ENCODE assay signal across 1 cellular context in genomic region chr1:38082678-38083317, GRCh38.
TF ChIP-seq lines count a peak whose summit lies in the region.

No MANE protein-coding gene starts in this region.

TF ChIP-seq in H1, 55 proteins besides CTCF, POLR2A, EP300 and RAD21 (continued from another document):
- no peak for TF ChIP-seq MAX (IDR thresholded peaks at IDR 0.05)
- TF ChIP-seq BACH1 (IDR thresholded peaks at IDR 0.05; ENCODE audit: low read length): no peak
- no peak for TF ChIP-seq JUND (IDR thresholded peaks at IDR 0.05; ENCODE audit: low read length)
- TF ChIP-seq TAF7 (optimal IDR thresholded peaks at IDR 0.05; ENCODE audit: borderline replicate concordance, low read depth, low read length): peak; percentile 64
- TF ChIP-seq CTBP2 (IDR thresholded peaks at IDR 0.05; ENCODE audit: borderline replicate concordance, insufficient read depth, insufficient read length, low read length): no peak
- TF ChIP-seq CBX8 (IDR thresholded peaks at IDR 0.05; ENCODE audit: borderline replicate concordance, low read depth, low read length): no peak
- no peak for TF ChIP-seq E2F6 (IDR thresholded peaks at IDR 0.05)
TF ChIP-seq in H1: peak in this region for 2.
